ENCODE assay signal across 12 cellular contexts in the genomic region with DNA sequence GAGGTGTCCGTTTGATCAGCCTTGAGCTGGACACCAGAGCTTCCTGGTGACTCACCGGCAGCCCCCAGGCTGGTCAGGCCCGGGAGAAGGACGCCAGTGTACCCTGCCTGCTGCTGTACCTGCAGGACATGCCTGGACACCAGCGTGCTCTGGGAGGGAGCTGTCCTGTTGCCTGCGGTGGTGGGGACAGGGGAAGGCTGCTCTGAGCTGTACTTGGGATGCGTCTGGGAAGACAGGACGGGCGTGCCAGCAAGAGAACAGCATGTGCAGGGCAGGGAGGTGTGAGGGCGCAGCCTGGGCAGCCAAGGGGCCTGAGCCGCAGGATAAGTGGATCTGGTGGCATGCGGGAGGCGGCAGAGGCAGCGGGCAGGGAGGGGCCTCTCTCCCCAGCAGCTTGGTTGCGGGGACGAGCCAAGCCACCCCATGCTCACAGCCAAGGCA. TPM values are rescaled to one million over a fixed set of nuclear protein-coding genes. Genes with fewer than 3 reads are reported as not detected.
DNase-seq lines count a peak whose midpoint lies in the region; ATAC-seq and TF ChIP-seq lines count a peak whose summit lies in the region.
"Had no signal": no experiment of that assay in that cellular context is flagged by ENCODE, and none has a peak within 500 bp of the region (broad histone marks: within the 10 kb centered on the region; RNA-seq: fewer than 3 reads in every experiment).

No MANE protein-coding gene starts in this region.

- H3K23ac ChIP-seq in neuronal stem cell (ENCODE audit: low read depth, low read length, poor library complexity) = peak overlapping the region; percentile 91

- H3K9me3 ChIP-seq in heart right ventricle = no peaks in the 10 kb centered on the region
- no peaks in the 10 kb centered on the region for H3K9me3 ChIP-seq in neuronal stem cell (replicated peaks in 1 of 2; ENCODE audit: control insufficient read depth in 2 of 2, insufficient read depth in 1 of 2, low read depth in 1 of 2, low read length in 2 of 2)
- H3K9me3 ChIP-seq in BE2C = no peaks in the 10 kb centered on the region
- H3K9me3 ChIP-seq: uterus had no signal

- DNase-seq in ELR (ENCODE audit: low read depth) (peak; percentile 67), WTC11 (ENCODE audit: low spot score) (no peak), heart right ventricle (no peak), neuronal stem cell (ENCODE audit: low spot score) (no peak), SHP77 treated with DMSO at 0.1 percent for 48 hours (lab: John Stamatoyannopoulos, UW) (no peak), BE2C (no peak), GM19238 (ENCODE audit: insufficient read length, low spot score) (no peak)

- H2BK5ac ChIP-seq in neuronal stem cell (ENCODE audit: low read length) = no peak overlapping the region

- POLR2A ChIA-PET in WTC11 (lab: Charles Lee) = interaction anchor here (0.5 to 1.5 kb wide), 3 partner anchors 10 to 139 kb away, joined by 3 to 4 read pairs (median 3); partner anchors contain the start of genes MRRF and RBM18

- peak overlapping the region; percentile 73 for H3K9ac ChIP-seq in neuronal stem cell (ENCODE audit: low read depth, low read length, poor library complexity)

- no peaks in the 10 kb centered on the region for H3K36me3 Mint-ChIP-seq in WTC11
- H3K36me3 Mint-ChIP-seq: IgD-negative memory B cell had no signal

- H2BK12ac ChIP-seq in neuronal stem cell (ENCODE audit: low read length) = peak overlapping the region; percentile 59

- H2AK5ac ChIP-seq in neuronal stem cell (ENCODE audit: low read depth, low read length) = peak overlapping the region; percentile 89

- H3K36me3 ChIP-seq in heart right ventricle = no peaks in the 10 kb centered on the region
- H3K36me3 ChIP-seq in neuronal stem cell (replicated peaks in 1 of 2; ENCODE audit: control insufficient read depth in 2 of 2, insufficient read depth in 2 of 2, low read length in 2 of 2) = no peaks in the 10 kb centered on the region
- no peaks in the 10 kb centered on the region for H3K36me3 ChIP-seq in BE2C
- H3K36me3 ChIP-seq: uterus had no signal

- H3K27ac Mint-ChIP-seq in WTC11 = no peak overlapping the region
- H3K27ac Mint-ChIP-seq: IgD-negative memory B cell had no signal

- no peak overlapping the region for H3K4me2 ChIP-seq in neuronal stem cell (ENCODE audit: insufficient read depth, low read length, poor library complexity, severe bottlenecking)

- intact Hi-C loops in heart right ventricle (cut with DNase I) = loop anchor here (1.0 to 10.0 kb wide), 9 partner anchors 136 to 689 kb away; partner anchors contain the start of genes MRRF (in 3 of the 10) and RBM18 (in 3 of the 10)

- peak overlapping the region; percentile 73 for H3K4me3 Mint-ChIP-seq in WTC11

- peak overlapping the region; percentile 98 for H3K14ac ChIP-seq in neuronal stem cell (ENCODE audit: low read length)

- H4K8ac ChIP-seq in neuronal stem cell (ENCODE audit: low read depth, low read length) = peak overlapping the region; percentile 19

- H3K4me1 ChIP-seq in heart right ventricle (peaks cover 12 to 54% (median 31%) of the 10 kb centered on the region in 9 donors), neuronal stem cell (ENCODE audit: control insufficient read depth in 2 of 2, insufficient read depth in 1 of 2, low read depth in 1 of 2, low read length in 2 of 2) (peaks cover 8 to 9% of the 10 kb centered on the region in 2 donors), BE2C (no peaks in the 10 kb centered on the region)

- peak overlapping the region; percentile 91 for H3K18ac ChIP-seq in neuronal stem cell (ENCODE audit: low read length)

- CTCF ChIA-PET in WTC11 (lab: Charles Lee) = interaction anchor here (0.5 to 24.3 kb wide), 29 partner anchors 9 to 834 kb away, joined by 3 to 627 read pairs (median 10); partner anchors contain the start of genes MORN5, MRRF, NDUFA8 and PTGS1

- peak overlapping the region in 4 of 10 donors; percentile 10 to 36 (median 22) for H3K27ac ChIP-seq in heart right ventricle
- no peak overlapping the region for H3K27ac ChIP-seq in neuronal stem cell (replicated peaks; ENCODE audit: low read length)
- H3K27ac ChIP-seq: skin epidermis, uterus had no signal

- ATAC-seq in WTC11 (peak; percentile 8), heart right ventricle (peak in 6 of 8 donors; percentile 4 to 23 (median 17)), GM21717 (IDR thresholded peaks at IDR 0.05; ENCODE audit: unreplicated experiment) (no peak)

- peaks cover 23% of the 10 kb centered on the region for H3K4me1 Mint-ChIP-seq in WTC11

- TF ChIP-seq CTCF in WTC11 (IDR thresholded peaks at IDR 0.05) (no peak), heart right ventricle (IDR thresholded peaks at IDR 0.05) (no peak), BE2C (IDR thresholded peaks at IDR 0.05; ENCODE audit: low read depth, low read length) (no peak)

- H4K91ac ChIP-seq in neuronal stem cell (ENCODE audit: low read depth, low read length, poor library complexity) = peak overlapping the region; percentile 76

- H3K4ac ChIP-seq in neuronal stem cell (ENCODE audit: low read length) = no peak overlapping the region

- 33 to 43% methylated on average over 16 of the region's 16 CpGs for WGBS in heart right ventricle, 2 donors
- WGBS in neuronal stem cell (ENCODE audit: extremely low coverage in 2 of 2, insufficient read length in 2 of 2, insufficient replicate concordance in 1 of 2), 2 donors = no CpG with 5 or more reads among the region's 16 CpGs

- H2AFZ ChIP-seq in neuronal stem cell (ENCODE audit: low read length) = peak overlapping the region; percentile 80

- H3K4me3 ChIP-seq in heart right ventricle = peak overlapping the region in 6 of 10 donors; percentile 19 to 49 (median 43)
- H3K4me3 ChIP-seq in neuronal stem cell (ENCODE audit: low read length in 2 of 2) = no peak overlapping the region
- no peak overlapping the region for H3K4me3 ChIP-seq in BE2C (ENCODE audit: low read depth, low read length)

- H3K79me1 ChIP-seq in neuronal stem cell (ENCODE audit: low read depth, low read length) = no peaks in the 10 kb centered on the region

- peaks cover 45% of the 10 kb centered on the region for H3K27me3 Mint-ChIP-seq in WTC11 (ENCODE audit: low read depth)

- H2BK120ac ChIP-seq in neuronal stem cell (ENCODE audit: low read depth, low read length) = no peak overlapping the region

- peaks cover 0 to 32% (median 3%) of the 10 kb centered on the region in 7 donors for H3K27me3 ChIP-seq in heart right ventricle
- peaks cover 4 to 56% (median 45%) of the 10 kb centered on the region in 3 experiments for H3K27me3 ChIP-seq in neuronal stem cell (ENCODE audit: control insufficient read depth in 3 of 3, insufficient read depth in 3 of 3, low read depth in 1 of 3, low read length in 3 of 3)
- H3K27me3 ChIP-seq in BE2C = no peaks in the 10 kb centered on the region
- H3K27me3 ChIP-seq: uterus had no signal

- no peaks in the 10 kb centered on the region for H3K9me3 Mint-ChIP-seq in WTC11
- H3K9me3 Mint-ChIP-seq: IgD-negative memory B cell had no signal

- peak overlapping the region; percentile 95 for H2BK15ac ChIP-seq in neuronal stem cell (ENCODE audit: low read length)

TF ChIP-seq in WTC11, 78 proteins besides CTCF, POLR2A, EP300 and RAD21:
- TF ChIP-seq ZNF281 (CRISPR knock-in tag; IDR thresholded peaks at IDR 0.05) (0 out of 2 replicates have a peak, but pooled peaks have one; percentile 8), ESRRA (CRISPR knock-in tag; IDR thresholded peaks at IDR 0.05; ENCODE audit: borderline replicate concordance) (no peak), ZNF121 (CRISPR knock-in tag; IDR thresholded peaks at IDR 0.05) (peak; percentile 45; the same call in 1 of the 2 replicates), FOXP1 (CRISPR knock-in tag; IDR thresholded peaks at IDR 0.05; ENCODE audit: borderline replicate concordance) (0 out of 2 replicates have a peak, but pooled peaks have one; percentile 18), GRHL2 (CRISPR knock-in tag; IDR thresholded peaks at IDR 0.05; ENCODE audit: insufficient replicate concordance, severe bottlenecking) (no peak), ZNF416 (CRISPR knock-in tag; IDR thresholded peaks at IDR 0.05) (no peak)
- TF ChIP-seq, protein P1, sequence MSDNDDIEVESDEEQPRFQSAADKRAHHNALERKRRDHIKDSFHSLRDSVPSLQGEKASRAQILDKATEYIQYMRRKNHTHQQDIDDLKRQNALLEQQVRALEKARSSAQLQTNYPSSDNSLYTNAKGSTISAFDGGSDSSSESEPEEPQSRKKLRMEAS (CRISPR knock-in tag; IDR thresholded peaks at IDR 0.05) = peak; percentile 46; the same call in 1 of the 2 replicates
TF ChIP-seq in WTC11: peak in this region for 4.

RNA-seq across cellular contexts. Expression of gene TTLL11, which starts 32.8 kb away (rescaled TPM):
- 0.50 to 1.1 TPM (median 0.69 TPM) in 3 replicates for total RNA-seq in WTC11 (2021)
- 1 to 10 TPM; 5.2 to 8.7 (median 5.9) TPM for total RNA-seq in heart right ventricle
- polyA plus RNA-seq in heart right ventricle = 1 to 10 TPM; 2.6 to 4.7 TPM
- 2.0 TPM for polyA plus RNA-seq in neuronal stem cell (2013, experiment 1 of 2)
- 1.4 TPM for polyA plus RNA-seq in neuronal stem cell (2013, experiment 2 of 2)
- polyA plus RNA-seq in BE2C (2012; ENCODE audit: insufficient read depth, insufficient read length, low read depth) = 12.3 TPM

RNA-seq across cellular contexts. Expression of gene NDUFA8, which starts 33.7 kb away (rescaled TPM):
- total RNA-seq in WTC11 (2021) (70.7 to 71.8 TPM (median 71.2 TPM) in 3 replicates), heart right ventricle (100 to 1,000 TPM; 222 to 327 (median 310) TPM)
- 100 to 1,000 TPM; 371 to 739 TPM for polyA plus RNA-seq in heart right ventricle
- polyA plus RNA-seq in neuronal stem cell (2013, experiment 1 of 2) = 74.6 TPM
- 76.8 TPM for polyA plus RNA-seq in neuronal stem cell (2013, experiment 2 of 2)
- polyA plus RNA-seq in BE2C (2012; ENCODE audit: insufficient read depth, insufficient read length, low read depth) = 171 TPM

RNA-seq across cellular contexts. Expression of gene MORN5, which starts 33.8 kb away (rescaled TPM):
- total RNA-seq in WTC11 (2021) = not detected in 3 replicates
- total RNA-seq in heart right ventricle = not detected
- polyA plus RNA-seq in heart right ventricle = not detected
- 0.61 TPM for polyA plus RNA-seq in neuronal stem cell (2013, experiment 1 of 2)
- 1.4 TPM for polyA plus RNA-seq in neuronal stem cell (2013, experiment 2 of 2)
- not detected for polyA plus RNA-seq in BE2C (2012; ENCODE audit: insufficient read depth, insufficient read length, low read depth)
- total RNA-seq: RPMI7951 had no signal
- polyA plus RNA-seq: IgD-negative memory B cell had no signal

Comparison
In these comparisons a context has a peak if more than half of its experiments do, and no peak if none do; other contexts are left out.
1. H3K4me3 ChIP-seq: peak in heart right ventricle (6 of 10); none in neuronal stem cell (0 of 2) and BE2C (single experiment).